ENCODE assay signal across 8 cellular contexts in genomic region chr15:72227720-72228119, GRCh38. TPM values are rescaled to one million over a fixed set of nuclear protein-coding genes. Genes with fewer than 3 reads are reported as not detected.
DNase-seq lines count a peak whose midpoint lies in the region; ATAC-seq, FAIRE-seq and TF ChIP-seq lines count a peak whose summit lies in the region.

No MANE protein-coding gene starts in this region.

- peaks cover 57% of the 10 kb centered on the region for H3K4me1 Mint-ChIP-seq in activated T-cell treated with anti-CD3 and anti-CD28 coated beads, Interleukin-2, amount 50 U/mL, for 4 hours (ENCODE audit: low read depth)
- peaks cover 51 to 74% of the 10 kb centered on the region in 2 donors for H3K4me1 Mint-ChIP-seq in immature natural killer cell

- DNase-seq in A549 (ENCODE audit: low read depth in 1 of 2, low spot score in 1 of 2) (no peak), immature natural killer cell (peak in 1 of 3 donors; percentile 7), GM13977 (ENCODE audit: low spot score) (no peak)
- DNase-seq in activated T-cell treated with anti-CD3 and anti-CD28 coated beads, Interleukin-2, amount 50 U/mL, for 4 hours = no peak

- TF ChIP-seq CTCF in A549 (IDR thresholded peaks at IDR 0.05) (no peak), GM13977 (IDR thresholded peaks at IDR 0.05; ENCODE audit: extremely low read depth, insufficient read depth, missing control alignments) (no peak)

- in situ Hi-C loops in GM13977 (cut with MboI; ENCODE audit: low pct_unique_long_range_greater_than_20kb, low sequenced_read_pairs, unreplicated experiment) = no loop called here

- H3K4me2 ChIP-seq in A549 = peak overlapping the region; percentile 97

- H3K4me3 ChIP-seq in A549 = peak overlapping the region; percentile 91
- peak overlapping the region; percentile 98; the same call in 1 of the 2 replicates for H3K4me3 ChIP-seq in HUES48 (ENCODE audit: low read depth, low read length)

- CTCF ChIA-PET in A549 (lab: Yijun Ruan, JAX) = interaction anchor here (0.6 to 31.1 kb wide), 7 partner anchors 10 to 279 kb away, joined by 3 to 644 read pairs (median 6); partner anchors contain the start of gene GRAMD2A

- H3K9ac ChIP-seq in HUES48 (ENCODE audit: low read depth, low read length) = no peak overlapping the region

- TF ChIP-seq RAD21 in A549 (conservative IDR thresholded peaks at IDR 0.05 in 1 of 2, IDR thresholded peaks at IDR 0.05 in 1 of 2) = no peak

- peak overlapping the region; percentile 98 for H3K4me3 Mint-ChIP-seq in activated T-cell treated with anti-CD3 and anti-CD28 coated beads, Interleukin-2, amount 50 U/mL, for 4 hours
- peak overlapping the region; percentile 60 to 92 (median 91) for H3K4me3 Mint-ChIP-seq in immature natural killer cell

- 2% methylated on average over 4 of the region's 4 CpGs for WGBS in A549 (ENCODE audit: missing lambda C conversion rate)

- TF ChIP-seq EP300 in A549 (IDR thresholded peaks at IDR 0.05) = no peak

- no peak for TF ChIP-seq POLR2A in A549 (IDR thresholded peaks at IDR 0.05; ENCODE audit: low read length)

- ATAC-seq in A549 (no peak), GM21526 (IDR thresholded peaks at IDR 0.05; ENCODE audit: low FRiP score, unreplicated experiment) (no peak), HG02571 (IDR thresholded peaks at IDR 0.05; ENCODE audit: unreplicated experiment) (no peak), HG02678 (IDR thresholded peaks at IDR 0.05; ENCODE audit: unreplicated experiment) (no peak)
- no peak for ATAC-seq in activated T-cell treated with anti-CD3 and anti-CD28 coated beads, Interleukin-2, amount 50 U/mL, for 4 hours

- H3K27ac ChIP-seq in A549 (peak overlapping the region; percentile 97), HUES48 (ENCODE audit: low read depth, low read length) (peak overlapping the region; percentile 46)

- peak overlapping the region; percentile 67 to 92 (median 86) for H3K27ac Mint-ChIP-seq in immature natural killer cell

- H3K36me3 ChIP-seq in HUES48 (ENCODE audit: control insufficient read depth, insufficient read depth, low read length) = peaks cover 20% of the 10 kb centered on the region

- POLR2A ChIA-PET in A549 (lab: Yijun Ruan, JAX) = interaction anchor here (0.6 to 2.5 kb wide), 12 partner anchors 9 to 475 kb away, joined by 3 to 48 read pairs (median 6); partner anchors contain the start of genes GRAMD2A, MYO9A and SENP8

- no peaks in the 10 kb centered on the region for H3K27me3 Mint-ChIP-seq in activated T-cell treated with anti-CD3 and anti-CD28 coated beads, Interleukin-2, amount 50 U/mL, for 4 hours (ENCODE audit: low read depth)
- H3K27me3 Mint-ChIP-seq in immature natural killer cell (ENCODE audit: low read depth in 3 of 3) = peaks cover 4 to 25% (median 14%) of the 10 kb centered on the region in 3 donors

- peaks cover 45% of the 10 kb centered on the region for H3K36me3 Mint-ChIP-seq in activated T-cell treated with anti-CD3 and anti-CD28 coated beads, Interleukin-2, amount 50 U/mL, for 4 hours (ENCODE audit: insufficient read depth)
- peaks cover 0 to 4% (median 0%) of the 10 kb centered on the region in 3 donors for H3K36me3 Mint-ChIP-seq in immature natural killer cell

- FAIRE-seq in A549 (lab: Jason Lieb, UNC) = no peak

- H3K9me3 ChIP-seq in A549 (no peaks in the 10 kb centered on the region), HUES48 (ENCODE audit: control insufficient read depth, insufficient read depth, low read length) (no peaks in the 10 kb centered on the region)

- peaks cover 10% of the 10 kb centered on the region for H3K27me3 ChIP-seq in HUES48 (ENCODE audit: control insufficient read depth, insufficient read depth, low read length)

- H3K4me1 ChIP-seq in A549 (peaks cover 54% of the 10 kb centered on the region), HUES48 (ENCODE audit: control insufficient read depth, insufficient read depth, low read length) (peaks cover 33% of the 10 kb centered on the region)

- H3K9me3 Mint-ChIP-seq in activated T-cell treated with anti-CD3 and anti-CD28 coated beads, Interleukin-2, amount 50 U/mL, for 4 hours = no peaks in the 10 kb centered on the region
- no peaks in the 10 kb centered on the region for H3K9me3 Mint-ChIP-seq in immature natural killer cell

TF ChIP-seq in A549, 52 proteins besides CTCF, POLR2A, EP300 and RAD21:
- TF ChIP-seq CHD2 (IDR thresholded peaks at IDR 0.05; ENCODE audit: low read length, partially characterized antibody) = no peak
- TF ChIP-seq REST (IDR thresholded peaks at IDR 0.05) = no peak
- TF ChIP-seq ZC3H11A (IDR thresholded peaks at IDR 0.05) = no peak
- TF ChIP-seq ZFP36 (IDR thresholded peaks at IDR 0.05; ENCODE audit: borderline replicate concordance, partially characterized antibody) = no peak
- peak; percentile 48; the same call in 1 of the 2 replicates for TF ChIP-seq NFE2L2 (conservative IDR thresholded peaks at IDR 0.05; ENCODE audit: low read length)
- TF ChIP-seq TFCP2L1 (CRISPR knock-in tag; IDR thresholded peaks at IDR 0.05) = peak; percentile 49; the same call in 1 of the 2 replicates
- no peak for TF ChIP-seq HDAC2 (IDR thresholded peaks at IDR 0.05)
- no peak for TF ChIP-seq CEBPB (IDR thresholded peaks at IDR 0.05)
- no peak for TF ChIP-seq TP53 (CRISPR knock-in tag; IDR thresholded peaks at IDR 0.05)
- TF ChIP-seq MAFK (IDR thresholded peaks at IDR 0.05; ENCODE audit: partially characterized antibody) = peak; percentile 62
- no peak for TF ChIP-seq MYC (IDR thresholded peaks at IDR 0.05; ENCODE audit: borderline replicate concordance, low read length)

RNA-seq across cellular contexts. Expression of gene PKM, which starts 3.3 kb away (rescaled TPM):
- polyA plus RNA-seq in A549 (2011; rRNA removed) = 2,741 and 3,443 TPM in 2 replicates
- polyA plus RNA-seq in A549 (2012; cell fraction: cytosol; rRNA removed) = 2,155 and 2,437 TPM in 2 replicates
- polyA plus RNA-seq in A549 (2012; cell fraction: nucleus; rRNA removed) = 3,552 and 3,648 TPM in 2 replicates
- 3,389 to 3,848 TPM (median 3,810 TPM) in 3 replicates for polyA plus RNA-seq in A549 (2017; fragmentation: RNase III; extraction: RNeasy Plus Mini Kit Qiagen cat#74134 plus additional on column Dnase treatment)
- 2,968 and 3,588 TPM in 2 replicates for polyA minus RNA-seq in A549 (2011; rRNA and poly(A)+ RNA removed)
- total RNA-seq in activated T-cell treated with anti-CD3 and anti-CD28 coated beads, Interleukin-2, amount 50 U/mL, for 4 hours = 1,000 to 10,000 TPM; 2,397 to 2,519 (median 2,398) TPM
- polyA plus RNA-seq in immature natural killer cell = 100 to 1,000 TPM; 181 to 233 (median 224) TPM

RNA-seq across cellular contexts. Expression of gene GRAMD2A, which starts 30.1 kb away (rescaled TPM):
- 0.20 and 0.41 TPM in 2 replicates for polyA plus RNA-seq in A549 (2011; rRNA removed)
- 0.03 and 0.08 TPM in 2 replicates for polyA plus RNA-seq in A549 (2012; cell fraction: cytosol; rRNA removed)
- 0.07 and 0.20 TPM in 2 replicates for polyA plus RNA-seq in A549 (2012; cell fraction: nucleus; rRNA removed)
- polyA plus RNA-seq in A549 (2017; fragmentation: RNase III; extraction: RNeasy Plus Mini Kit Qiagen cat#74134 plus additional on column Dnase treatment) = not detected in 3 replicates
- 0.08 TPM in 1 of 2 replicates, not detected in the other for polyA minus RNA-seq in A549 (2011; rRNA and poly(A)+ RNA removed)
- total RNA-seq in activated T-cell treated with anti-CD3 and anti-CD28 coated beads, Interleukin-2, amount 50 U/mL, for 4 hours = not detected
- polyA plus RNA-seq in immature natural killer cell = not detected

RNA-seq across cellular contexts. Expression of gene PARP6, which starts 44.6 kb away (rescaled TPM):
- polyA plus RNA-seq in A549 (2011; rRNA removed) (167 and 197 TPM in 2 replicates), A549 (2017; fragmentation: RNase III; extraction: RNeasy Plus Mini Kit Qiagen cat#74134 plus additional on column Dnase treatment) (70.3 to 83.3 TPM (median 78.0 TPM) in 3 replicates), immature natural killer cell (10 to 100 TPM; 11.0 to 26.8 (median 19.1) TPM)
- 106 and 112 TPM in 2 replicates for polyA plus RNA-seq in A549 (2012; cell fraction: cytosol; rRNA removed)
- 216 and 291 TPM in 2 replicates for polyA plus RNA-seq in A549 (2012; cell fraction: nucleus; rRNA removed)
- polyA minus RNA-seq in A549 (2011; rRNA and poly(A)+ RNA removed) = 124 and 125 TPM in 2 replicates
- total RNA-seq in activated T-cell treated with anti-CD3 and anti-CD28 coated beads, Interleukin-2, amount 50 U/mL, for 4 hours = 10 to 100 TPM; 62.9 to 63.2 (median 62.9) TPM

Comparison
In these comparisons a context has a peak if more than half of its experiments do, and no peak if none do; other contexts are left out.
1. RNA of gene PKM, which starts 3.3 kb away (polyA plus RNA-seq): 2,155 to 3,848 TPM in A549; 181 to 233 TPM in immature natural killer cell; every median in the first group is over 4 times any median in the second.